Comparison of ENCODE assay signal across 33 cellular contexts in the genomic region with DNA sequence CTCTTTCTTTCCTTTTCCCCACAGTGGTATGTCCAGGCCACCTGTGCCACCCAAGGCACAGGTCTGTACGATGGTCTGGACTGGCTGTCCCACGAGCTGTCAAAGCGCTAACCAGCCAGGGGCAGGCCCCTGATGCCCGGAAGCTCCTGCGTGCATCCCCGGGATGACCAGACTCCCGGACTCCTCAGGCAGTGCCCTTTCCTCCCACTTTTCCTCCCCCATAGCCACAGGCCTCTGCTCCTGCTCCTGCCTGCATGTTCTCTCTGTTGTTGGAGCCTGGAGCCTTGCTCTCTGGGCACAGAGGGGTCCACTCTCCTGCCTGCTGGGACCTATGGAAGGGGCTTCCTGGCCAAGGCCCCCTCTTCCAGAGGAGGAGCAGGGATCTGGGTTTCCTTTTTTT. TPM values are rescaled to one million over a fixed set of nuclear protein-coding genes. Genes with fewer than 3 reads are reported as not detected.
"Had no signal": no experiment of that assay in that cellular context is flagged by ENCODE, and none has a peak within 500 bp of the region (broad histone marks: within the 10 kb centered on the region; RNA-seq: fewer than 3 reads in every experiment).

No MANE protein-coding gene starts in this region.

- H3K27me3 Mint-ChIP-seq: activated T-cell treated with anti-CD3 and anti-CD28 coated beads, Interleukin-2, amount 50 U/mL, for 24 hours; activated T-helper 17 cell treated with anti-CD3 and anti-CD28 coated beads, Interleukin-2, amount 50 U/mL, for 72 hours; naive thymus-derived CD4-positive, alpha-beta T cell; stimulated activated naive CD8-positive, alpha-beta T cell treated with anti-CD3 and anti-CD28 coated beads, Interleukin-15, Interleukin-2, amounts not matched to agents 100 ng/mL and 50 ng/mL, for 24 hours had no signal

- H3K4me3 Mint-ChIP-seq: activated T-cell treated with anti-CD3 and anti-CD28 coated beads, Interleukin-2, amount 50 U/mL, for 24 hours; endodermal cell; stimulated activated naive CD8-positive, alpha-beta T cell treated with anti-CD3 and anti-CD28 coated beads, Interleukin-15, Interleukin-2, amounts not matched to agents 100 ng/mL and 50 ng/mL, for 24 hours; WTC11 had no signal

- DNase-seq: activated CD4-positive, alpha-beta T cell treated with anti-CD3 and anti-CD28 coated beads, Interleukin-2, amount 50 U/mL, for 4 hours; activated CD8-positive, alpha-beta memory T cell treated with anti-CD3 and anti-CD28 coated beads, Interleukin-2, amount 50 U/mL, for 48 hours; activated naive CD4-positive, alpha-beta T cell; activated T-cell treated with anti-CD3 and anti-CD28 coated beads, Interleukin-2, amount 50 U/mL, for 24 hours; brain microvascular endothelial cell; endodermal cell; foreskin keratinocyte; heart left ventricle; hypothalamus; immature natural killer cell; kidney; left colon; midbrain; naive thymus-derived CD4-positive, alpha-beta T cell; right lobe of liver; stimulated activated CD4-positive, alpha-beta T cell treated with anti-CD3 and anti-CD28 coated beads, Interleukin-4, amount 100 ng/mL, for 1 hour; T-helper 2 cell; upper lobe of left lung had no signal

- ATAC-seq: activated naive CD4-positive, alpha-beta T cell treated with anti-CD3 and anti-CD28 coated beads, Interleukin-2, amount 50 U/mL, for 72 hours; activated T-helper 17 cell treated with anti-CD3 and anti-CD28 coated beads, Interleukin-2, amount 50 U/mL, for 72 hours; foreskin keratinocyte; heart left ventricle; left colon; naive thymus-derived CD4-positive, alpha-beta T cell; right lobe of liver; SK-N-SH treated with all-trans-retinoic acid at 6 μM for 48 hours; WTC11 had no signal

- H3K27ac Mint-ChIP-seq: activated naive CD4-positive, alpha-beta T cell treated with anti-CD3 and anti-CD28 coated beads, Interleukin-2, amount 50 U/mL, for 72 hours; activated T-cell treated with anti-CD3 and anti-CD28 coated beads, Interleukin-2, amount 50 U/mL, for 24 hours; activated T-helper 17 cell treated with anti-CD3 and anti-CD28 coated beads, Interleukin-2, amount 50 U/mL, for 72 hours; endodermal cell; immature natural killer cell; stimulated activated naive CD8-positive, alpha-beta T cell treated with anti-CD3 and anti-CD28 coated beads, Interleukin-15, Interleukin-2, amounts not matched to agents 100 ng/mL and 50 ng/mL, for 24 hours; WTC11 had no signal

- H3K9me3 Mint-ChIP-seq: activated naive CD4-positive, alpha-beta T cell treated with anti-CD3 and anti-CD28 coated beads, Interleukin-2, amount 50 U/mL, for 72 hours; activated T-cell treated with anti-CD3 and anti-CD28 coated beads, Interleukin-2, amount 50 U/mL, for 24 hours; activated T-helper 17 cell treated with anti-CD3 and anti-CD28 coated beads, Interleukin-2, amount 50 U/mL, for 72 hours; endodermal cell; immature natural killer cell; naive thymus-derived CD4-positive, alpha-beta T cell; stimulated activated naive CD8-positive, alpha-beta T cell treated with anti-CD3 and anti-CD28 coated beads, Interleukin-15, Interleukin-2, amounts not matched to agents 100 ng/mL and 50 ng/mL, for 24 hours; WTC11 had no signal

RNA-seq across cellular contexts. Expression of a gene that starts 2.3 kb away (rescaled TPM):
- total RNA-seq: ascending aorta, skeletal muscle tissue had no signal

RNA-seq across cellular contexts. Expression of a gene that starts 26.8 kb away (rescaled TPM):
- total RNA-seq: activated naive CD4-positive, alpha-beta T cell treated with anti-CD3 and anti-CD28 coated beads, Interleukin-2, amount 50 U/mL, for 72 hours; activated T-helper 17 cell treated with anti-CD3 and anti-CD28 coated beads, Interleukin-2, amount 50 U/mL, for 72 hours; ascending aorta; cardiac septum; esophagus muscularis mucosa; foreskin keratinocyte; heart left ventricle; kidney; liver; naive thymus-derived CD4-positive, alpha-beta T cell; osteocyte; posterior vena cava; renal cortical epithelial cell; right lobe of liver; skeletal muscle tissue; subcutaneous adipose tissue; thoracic aorta; upper lobe of left lung; WTC11 had no signal
